In the genomic region with DNA sequence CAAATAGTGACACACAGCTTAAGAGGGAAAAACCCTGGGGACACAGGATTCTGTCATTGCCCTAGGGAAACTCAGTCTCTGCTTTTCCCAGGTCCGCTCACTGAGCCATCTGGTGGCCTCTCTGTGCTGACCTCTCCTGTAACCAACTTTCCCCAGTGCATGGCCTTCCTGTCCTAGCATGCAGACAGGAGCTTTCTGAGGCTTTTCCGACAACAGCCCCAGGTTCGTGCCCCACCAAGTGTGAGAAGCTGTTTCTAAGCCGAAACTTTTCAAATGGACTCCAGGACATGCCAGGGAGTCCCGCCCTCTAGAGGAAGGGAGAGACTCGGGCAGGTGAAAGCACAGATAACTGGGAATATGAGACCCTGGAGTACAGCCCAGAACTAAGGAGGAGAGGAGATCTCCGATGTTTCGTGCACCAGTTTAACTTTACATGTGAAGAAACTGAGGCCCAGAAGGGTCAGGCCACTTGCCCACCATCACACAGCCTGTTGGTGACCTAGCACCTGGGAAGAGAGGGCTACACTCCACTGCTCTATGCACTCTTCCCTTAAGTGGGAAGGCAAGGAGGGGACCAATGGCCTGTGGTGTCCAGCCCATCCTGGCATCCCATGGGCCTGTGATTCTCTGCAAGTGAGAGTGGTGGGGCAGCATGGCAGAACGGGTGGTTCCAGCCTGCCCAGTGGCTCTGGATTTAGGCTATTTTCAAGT, we compare ENCODE assay signal across 10 cellular contexts. TPM values are rescaled to one million over a fixed set of nuclear protein-coding genes. Genes with fewer than 3 reads are reported as not detected.
DNase-seq lines count a peak whose midpoint lies in the region; ATAC-seq and TF ChIP-seq lines count a peak whose summit lies in the region.
"Had no signal": no experiment of that assay in that cellular context is flagged by ENCODE, and none has a peak within 500 bp of the region (broad histone marks: within the 10 kb centered on the region; RNA-seq: fewer than 3 reads in every experiment).

No MANE protein-coding gene starts in this region.

- H3K27me3 Mint-ChIP-seq in activated T-cell treated with anti-CD3 and anti-CD28 coated beads, Interleukin-2, amount 50 U/mL, for 24 hours: no peaks in the 10 kb centered on the region
- peaks cover 16% of the 10 kb centered on the region for H3K27me3 Mint-ChIP-seq in activated CD8-positive, alpha-beta memory T cell treated with anti-CD3 and anti-CD28 coated beads, Interleukin-2, amount 10 ng/mL, durations not matched to agents 7 days and 5 days

- H3K4me1 Mint-ChIP-seq in activated T-cell treated with anti-CD3 and anti-CD28 coated beads, Interleukin-2, amount 50 U/mL, for 24 hours (ENCODE audit: low read depth): no peaks in the 10 kb centered on the region
- H3K4me1 Mint-ChIP-seq in activated CD8-positive, alpha-beta memory T cell treated with anti-CD3 and anti-CD28 coated beads, Interleukin-2, amount 10 ng/mL, durations not matched to agents 7 days and 5 days: no peaks in the 10 kb centered on the region

- no peak overlapping the region for H3K4me3 Mint-ChIP-seq in activated T-cell treated with anti-CD3 and anti-CD28 coated beads, Interleukin-2, amount 50 U/mL, for 24 hours
- no peak overlapping the region for H3K4me3 Mint-ChIP-seq in activated CD8-positive, alpha-beta memory T cell treated with anti-CD3 and anti-CD28 coated beads, Interleukin-2, amount 10 ng/mL, durations not matched to agents 7 days and 5 days

- H3K9me3 Mint-ChIP-seq in activated T-cell treated with anti-CD3 and anti-CD28 coated beads, Interleukin-2, amount 50 U/mL, for 24 hours: no peaks in the 10 kb centered on the region
- H3K9me3 Mint-ChIP-seq in activated CD8-positive, alpha-beta memory T cell treated with anti-CD3 and anti-CD28 coated beads, Interleukin-2, amount 10 ng/mL, durations not matched to agents 7 days and 5 days (ENCODE audit: low read depth): no peaks in the 10 kb centered on the region

- peak; percentile 51 for TF ChIP-seq CTCF in epithelial cell of esophagus (IDR thresholded peaks at IDR 0.05; ENCODE audit: insufficient read depth, low read depth, low read length, missing control alignments)

- ATAC-seq in HG03342 (IDR thresholded peaks at IDR 0.05; ENCODE audit: unreplicated experiment): no peak
- ATAC-seq in activated CD8-positive, alpha-beta memory T cell treated with anti-CD3 and anti-CD28 coated beads, Interleukin-2, amount 10 ng/mL, durations not matched to agents 7 days and 5 days: no peak

- no peak overlapping the region for H3K27ac Mint-ChIP-seq in activated T-cell treated with anti-CD3 and anti-CD28 coated beads, Interleukin-2, amount 50 U/mL, for 24 hours
- H3K27ac Mint-ChIP-seq in activated CD8-positive, alpha-beta memory T cell treated with anti-CD3 and anti-CD28 coated beads, Interleukin-2, amount 10 ng/mL, durations not matched to agents 7 days and 5 days: no peak overlapping the region

- CTCF ChIA-PET in activated CD8-positive, alpha-beta memory T cell treated with anti-CD3 and anti-CD28 coated beads, Interleukin-2, amount 10 ng/mL, durations not matched to agents 7 days and 5 days (lab: Charles Lee): no interaction called here

- peaks cover 36% of the 10 kb centered on the region for H3K36me3 Mint-ChIP-seq in activated T-cell treated with anti-CD3 and anti-CD28 coated beads, Interleukin-2, amount 50 U/mL, for 24 hours (ENCODE audit: low read depth)
- peaks cover 5% of the 10 kb centered on the region for H3K36me3 Mint-ChIP-seq in activated CD8-positive, alpha-beta memory T cell treated with anti-CD3 and anti-CD28 coated beads, Interleukin-2, amount 10 ng/mL, durations not matched to agents 7 days and 5 days

- H3K4me3 ChIP-seq in epithelial cell of esophagus (ENCODE audit: low read length): no peak overlapping the region

- DNase-seq in ELF-1 (ENCODE audit: low read depth, low spot score): peak; percentile 82
- peak; percentile 14 for DNase-seq in NCI-H69 (lab: John Stamatoyannopoulos, UW)
- no peak for DNase-seq in epithelial cell of esophagus (ENCODE audit: low read depth)
- peak; percentile 55 for DNase-seq in mesenteric fat pad (ENCODE audit: low spot score)
- DNase-seq in GF-D8 (lab: John Stamatoyannopoulos, UW): no peak
- no peak for DNase-seq in activated T-cell treated with anti-CD3 and anti-CD28 coated beads, Interleukin-2, amount 50 U/mL, for 24 hours
- no peak for DNase-seq in activated CD8-positive, alpha-beta memory T cell treated with anti-CD3 and anti-CD28 coated beads, Interleukin-2, amount 10 ng/mL, durations not matched to agents 7 days and 5 days
- DNase-seq: activated T-cell treated with anti-CD3 and anti-CD28 coated beads, Interleukin-2, amount 50 U/mL, for 1 hour; NCI-H1436 treated with DMSO at 0.1 percent for 48 hours had no signal

RNA-seq across cellular contexts. Expression of gene RPP40, which starts 46.2 kb away (rescaled TPM):
- 8.4 TPM for total RNA-seq in mesenteric fat pad
- 1 to 10 TPM; 4.6 to 6.4 TPM for total RNA-seq in activated CD8-positive, alpha-beta memory T cell treated with anti-CD3 and anti-CD28 coated beads, Interleukin-2, amount 10 ng/mL, durations not matched to agents 7 days and 5 days

Comparison
In these comparisons a context has a peak if more than half of its experiments do, and no peak if none do; other contexts are left out.
1. DNase-seq: peak in ELF-1 (single experiment), NCI-H69 (single experiment) and mesenteric fat pad (single experiment); none in epithelial cell of esophagus (single experiment), GF-D8 (single experiment), activated T-cell treated with anti-CD3 and anti-CD28 coated beads, Interleukin-2, amount 50 U/mL, for 24 hours (single experiment) and activated CD8-positive, alpha-beta memory T cell treated with anti-CD3 and anti-CD28 coated beads, Interleukin-2, amount 10 ng/mL, durations not matched to agents 7 days and 5 days (single experiment).